2 cellular contexts compared by ENCODE assay signal in the genomic region with DNA sequence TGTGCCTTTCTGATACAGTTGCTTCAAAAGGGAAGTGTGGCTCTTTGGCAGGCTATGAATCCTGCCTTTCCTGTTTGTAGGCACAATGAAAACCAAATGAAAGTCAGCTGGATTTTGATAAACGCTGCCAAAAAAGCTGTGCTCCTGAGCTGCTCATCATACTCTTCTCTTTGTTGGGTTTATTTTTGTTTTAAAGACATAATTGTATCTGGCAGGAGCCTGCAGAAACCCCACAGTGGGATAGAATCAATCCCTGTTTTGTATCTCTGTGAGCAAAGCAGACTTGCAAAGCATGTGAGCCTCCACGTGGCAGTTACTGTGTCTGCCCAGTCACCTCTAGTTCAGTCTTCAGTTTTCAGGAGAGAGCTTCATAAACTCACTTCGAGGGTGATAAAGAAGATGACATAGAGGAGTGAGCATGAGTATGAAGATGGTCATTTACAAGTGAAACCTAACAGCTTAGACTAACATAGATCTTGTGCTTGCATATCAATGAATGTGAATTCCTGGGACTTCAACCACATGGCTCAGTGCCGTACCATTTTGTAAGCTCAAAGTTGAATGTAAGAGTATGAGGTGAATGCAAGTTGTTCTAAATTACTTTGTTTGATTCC.
TF ChIP-seq lines count a peak whose summit lies in the region.

No MANE protein-coding gene starts in this region.

TF ChIP-seq in IMR-90, 13 proteins besides CTCF, POLR2A, EP300 and RAD21:
- TF ChIP-seq NFE2L2 (IDR thresholded peaks at IDR 0.05; ENCODE audit: low read depth, low read length) (no peak), SMC3 (IDR thresholded peaks at IDR 0.05; ENCODE audit: low read depth, low read length) (no peak), RFX5 (IDR thresholded peaks at IDR 0.05; ENCODE audit: low read depth, low read length) (no peak), MAZ (IDR thresholded peaks at IDR 0.05; ENCODE audit: borderline replicate concordance, low read depth, low read length) (no peak), USF2 (IDR thresholded peaks at IDR 0.05; ENCODE audit: low read depth, low read length) (no peak), MXI1 (IDR thresholded peaks at IDR 0.05; ENCODE audit: borderline replicate concordance, low read depth, low read length) (no peak)

TF ChIP-seq in H1, 55 proteins besides CTCF, POLR2A, EP300 and RAD21:
- no peak for TF ChIP-seq CREB1 (IDR thresholded peaks at IDR 0.05)
- TF ChIP-seq, protein P1, sequence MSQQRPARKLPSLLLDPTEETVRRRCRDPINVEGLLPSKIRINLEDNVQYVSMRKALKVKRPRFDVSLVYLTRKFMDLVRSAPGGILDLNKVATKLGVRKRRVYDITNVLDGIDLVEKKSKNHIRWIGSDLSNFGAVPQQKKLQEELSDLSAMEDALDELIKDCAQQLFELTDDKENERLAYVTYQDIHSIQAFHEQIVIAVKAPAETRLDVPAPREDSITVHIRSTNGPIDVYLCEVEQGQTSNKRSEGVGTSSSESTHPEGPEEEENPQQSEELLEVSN (IDR thresholded peaks at IDR 0.05), result peak; percentile 84
- no peak for TF ChIP-seq MAFK (IDR thresholded peaks at IDR 0.05; ENCODE audit: low read depth, low read length)
- TF ChIP-seq GABPA (IDR thresholded peaks at IDR 0.05; ENCODE audit: borderline replicate concordance, insufficient read depth, low read length), result no peak
- 0 out of 2 replicates have a peak, but pooled peaks have one; percentile 30 for TF ChIP-seq TEAD4 (IDR thresholded peaks at IDR 0.05; ENCODE audit: low read depth, low read length)
- TF ChIP-seq SP4 (IDR thresholded peaks at IDR 0.05; ENCODE audit: low read length), result no peak
- no peak for TF ChIP-seq KDM5A (IDR thresholded peaks at IDR 0.05; ENCODE audit: low read length)
- TF ChIP-seq, protein P2, sequence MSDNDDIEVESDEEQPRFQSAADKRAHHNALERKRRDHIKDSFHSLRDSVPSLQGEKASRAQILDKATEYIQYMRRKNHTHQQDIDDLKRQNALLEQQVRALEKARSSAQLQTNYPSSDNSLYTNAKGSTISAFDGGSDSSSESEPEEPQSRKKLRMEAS (IDR thresholded peaks at IDR 0.05), result peak; percentile 86
- TF ChIP-seq USF2 (IDR thresholded peaks at IDR 0.05; ENCODE audit: low read length), result no peak
- TF ChIP-seq HDAC2 (IDR thresholded peaks at IDR 0.05; ENCODE audit: borderline replicate concordance in 1 of 2, low read depth in 2 of 2, low read length in 2 of 2), result no peak
TF ChIP-seq in H1: peak in this region for 3.
